9 cellular contexts compared by ENCODE assay signal in genomic region chr16:1965610-1966009, GRCh38. TPM values are rescaled to one million over a fixed set of nuclear protein-coding genes. Genes with fewer than 3 reads are reported as not detected.
DNase-seq lines count a peak whose midpoint lies in the region; ATAC-seq and TF ChIP-seq lines count a peak whose summit lies in the region.
"Had no signal": no experiment of that assay in that cellular context is flagged by ENCODE, and none has a peak within 500 bp of the region (broad histone marks: within the 10 kb centered on the region; RNA-seq: fewer than 3 reads in every experiment).

No MANE protein-coding gene starts in this region.

- H3K36me3 ChIP-seq in MG63: peaks cover 55% of the 10 kb centered on the region

- peak overlapping the region; percentile 97 for H3K4me3 Mint-ChIP-seq in nephron progenitor cell

- intact Hi-C loops in dorsolateral prefrontal cortex (cut with DNase I): loop anchor here (10.0 kb wide), 3 partner anchors 191 to 541 kb away; partner anchors contain the start of genes CRAMP1 (in 1 of the 2), EME2 (in 1 of the 2), IFT140 (in 1 of the 2) and MRPS34 (in 1 of the 2)

- no peaks in the 10 kb centered on the region for H3K9me3 Mint-ChIP-seq in nephron progenitor cell

- TF ChIP-seq CTCF in C4-2B (conservative IDR thresholded peaks at IDR 0.05) (no peak), dorsolateral prefrontal cortex (IDR thresholded peaks at IDR 0.05 in 54 of 56, conservative IDR thresholded peaks at IDR 0.05 in 2 of 56; ENCODE audit: low read depth in 1 of 56, partially characterized antibody in 56 of 56) (no peak), nephron progenitor cell (IDR thresholded peaks at IDR 0.05) (no peak)

- H3K27me3 ChIP-seq in MG63: no peaks in the 10 kb centered on the region
- no peaks in the 10 kb centered on the region for H3K27me3 ChIP-seq in dorsolateral prefrontal cortex

- peaks cover 5% of the 10 kb centered on the region for H3K27me3 Mint-ChIP-seq in nephron progenitor cell (ENCODE audit: low read depth, poor library complexity)

- H3K9me3 ChIP-seq in MG63: no peaks in the 10 kb centered on the region; the same call in 1 of the 2 replicates

- H3K27ac ChIP-seq in C4-2B (peak overlapping the region; percentile 97), dorsolateral prefrontal cortex (peak overlapping the region in 50 of 59 donors; percentile 70 to 99 (median 95))

- ATAC-seq in HG03097 (IDR thresholded peaks at IDR 0.05; ENCODE audit: low FRiP score, unreplicated experiment): no peak

- H3K4me1 Mint-ChIP-seq in nephron progenitor cell: peaks cover 42% of the 10 kb centered on the region

- peaks cover 25% of the 10 kb centered on the region for H3K36me3 Mint-ChIP-seq in nephron progenitor cell (ENCODE audit: low read depth)

- peak overlapping the region; percentile 99 for H3K4me3 ChIP-seq in MG63
- H3K4me3 ChIP-seq in dorsolateral prefrontal cortex: peak overlapping the region; percentile 73 to 100 (median 95)

- DNase-seq in MG63 (no peak), dorsolateral prefrontal cortex (no peak), nephron progenitor cell (no peak), HUDEP-2 (lab: John Stamatoyannopoulos, UW; ENCODE audit: unreplicated experiment in 76 of 76) (no peak), activated gamma-delta T cell treated with Interleukin-2 at 50 U/mL for 16 hours (no peak), AG20443 (ENCODE audit: low spot score) (no peak)

- H3K27ac Mint-ChIP-seq in nephron progenitor cell: peak overlapping the region; percentile 95

RNA-seq across cellular contexts. Expression of gene RPS2, which starts 1.0 kb away (rescaled TPM):
- 8,634 and 16,603 TPM in 2 replicates for total RNA-seq in MG63 (2014; rRNA removed; shearing (Covaris generic); ENCODE audit: low replicate concordance)
- total RNA-seq in dorsolateral prefrontal cortex: 100 to 1,000 TPM; 252 to 559 (median 351) TPM

RNA-seq across cellular contexts. Expression of gene RNF151, which starts 1.0 kb away (rescaled TPM):
- total RNA-seq in MG63 (2014; rRNA removed; shearing (Covaris generic); ENCODE audit: low replicate concordance): not detected in 2 replicates
- under 1 TPM in 1 of 120 experiments, not detected in 119; 0.71 TPM for total RNA-seq in dorsolateral prefrontal cortex
- total RNA-seq: glomerular endothelial cell had no signal

RNA-seq across cellular contexts. Expression of gene TBL3, which starts 6.2 kb away (rescaled TPM):
- total RNA-seq in MG63 (2014; rRNA removed; shearing (Covaris generic); ENCODE audit: low replicate concordance): 75.4 and 134 TPM in 2 replicates
- total RNA-seq in dorsolateral prefrontal cortex: 10 to 100 TPM; 13.8 to 38.7 (median 23.1) TPM

RNA-seq across cellular contexts. Expression of gene NDUFB10, which starts 6.3 kb away (rescaled TPM):
- total RNA-seq in MG63 (2014; rRNA removed; shearing (Covaris generic); ENCODE audit: low replicate concordance): 406 and 819 TPM in 2 replicates
- 100 to 1,000 TPM in 106 of 120 experiments, 10 to 100 TPM in 14; 74.8 to 178 (median 131) TPM for total RNA-seq in dorsolateral prefrontal cortex

RNA-seq across cellular contexts. Expression of gene RPL3L, which starts 11.1 kb away (rescaled TPM):
- not detected in 2 replicates for total RNA-seq in MG63 (2014; rRNA removed; shearing (Covaris generic); ENCODE audit: low replicate concordance)
- total RNA-seq in dorsolateral prefrontal cortex: under 1 TPM in 1 of 120 experiments, not detected in 119; 0.28 TPM
- total RNA-seq: glomerular endothelial cell had no signal

Comparison
In these comparisons a context has a peak if more than half of its experiments do, and no peak if none do; other contexts are left out.
1. RNA of gene RPS2, which starts 1.0 kb away (total RNA-seq): 8,634 to 16,603 TPM in MG63; 252 to 559 TPM in dorsolateral prefrontal cortex; every median in the first group is over 10 times any median in the second.